ENCODE assay signal across 11 cellular contexts in the genomic region with DNA sequence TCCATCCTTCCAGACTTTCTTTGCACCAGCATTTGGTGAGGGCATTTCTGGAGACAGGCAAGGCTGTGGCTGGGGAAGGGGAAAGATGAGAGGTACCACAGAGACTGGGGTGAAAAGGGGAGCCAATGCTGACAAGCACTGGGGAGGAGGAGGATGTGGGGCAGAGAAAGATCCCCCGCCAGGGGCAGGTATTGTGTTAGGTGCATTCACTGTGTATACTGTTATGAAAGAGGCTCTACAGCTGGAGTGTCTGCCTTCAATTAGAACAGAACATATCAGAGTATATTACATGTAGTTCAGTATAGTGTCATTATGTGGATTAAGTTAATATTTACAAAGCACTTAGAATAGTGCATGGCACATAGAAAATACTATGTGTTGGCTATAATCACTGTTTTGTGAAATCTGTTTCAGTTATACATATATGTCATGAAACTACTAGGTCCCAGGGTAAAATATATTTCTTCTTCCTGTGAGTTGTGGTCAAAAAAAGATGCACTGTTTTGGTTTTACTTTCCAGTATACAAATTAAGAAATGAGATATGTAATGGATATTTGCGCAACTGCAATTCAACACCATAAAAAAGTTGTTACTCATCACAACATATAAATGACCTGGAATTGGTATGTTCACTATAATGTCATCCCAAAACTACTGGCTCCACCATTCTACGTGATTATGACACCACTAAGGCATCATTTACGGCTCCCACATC. TPM values are rescaled to one million over a fixed set of nuclear protein-coding genes. Genes with fewer than 3 reads are reported as not detected.
DNase-seq lines count a peak whose midpoint lies in the region; ATAC-seq and TF ChIP-seq lines count a peak whose summit lies in the region.
"Had no signal": no experiment of that assay in that cellular context is flagged by ENCODE, and none has a peak within 500 bp of the region (broad histone marks: within the 10 kb centered on the region; RNA-seq: fewer than 3 reads in every experiment).

No MANE protein-coding gene starts in this region.

- H3K9me3 ChIP-seq in Loucy (ENCODE audit: insufficient read depth, low read depth, low read length) = no peaks in the 10 kb centered on the region
- H3K9me3 ChIP-seq in uterus = no peaks in the 10 kb centered on the region
- H3K9me3 ChIP-seq: SJCRH30 had no signal

- H3K4me3 Mint-ChIP-seq in activated CD4-positive, alpha-beta T cell treated with anti-CD3 and anti-CD28 coated beads, Interleukin-2, amount 10 ng/mL, durations not matched to agents 7 days and 5 days = no peak overlapping the region
- H3K4me3 Mint-ChIP-seq in stimulated activated effector memory CD8-positive, alpha-beta T cell treated with anti-CD3 and anti-CD28 coated beads, Interleukin-12 subunit alpha, Interleukin-12 subunit beta, amount 100 ng/mL, for 72 hours = no peak overlapping the region
- H3K4me3 Mint-ChIP-seq: type B pancreatic cell had no signal

- peaks cover 32% of the 10 kb centered on the region for H3K4me1 ChIP-seq in Loucy (ENCODE audit: insufficient read depth, low read length, poor library complexity, severe bottlenecking)
- no peaks in the 10 kb centered on the region for H3K4me1 ChIP-seq in uterus

- peaks cover 6% of the 10 kb centered on the region; the same call in 1 of the 2 replicates for H3F3A ChIP-seq in Loucy (ENCODE audit: low read depth)

- no peaks in the 10 kb centered on the region for H3K9me3 Mint-ChIP-seq in activated CD4-positive, alpha-beta T cell treated with anti-CD3 and anti-CD28 coated beads, Interleukin-2, amount 10 ng/mL, durations not matched to agents 7 days and 5 days
- no peaks in the 10 kb centered on the region for H3K9me3 Mint-ChIP-seq in stimulated activated effector memory CD8-positive, alpha-beta T cell treated with anti-CD3 and anti-CD28 coated beads, Interleukin-12 subunit alpha, Interleukin-12 subunit beta, amount 100 ng/mL, for 72 hours
- H3K9me3 Mint-ChIP-seq: type B pancreatic cell had no signal

- H3K36me3 ChIP-seq in Loucy (ENCODE audit: insufficient read depth, low read length) (no peaks in the 10 kb centered on the region), uterus (no peaks in the 10 kb centered on the region)
- H3K36me3 ChIP-seq: SJCRH30 had no signal

- H3K27me3 ChIP-seq in Loucy (ENCODE audit: insufficient read depth, low read length, poor library complexity, severe bottlenecking) (no peaks in the 10 kb centered on the region), uterus (no peaks in the 10 kb centered on the region)
- H3K27me3 ChIP-seq: SJCRH30 had no signal

- TF ChIP-seq CTCF in Loucy (conservative IDR thresholded peaks at IDR 0.05; ENCODE audit: low read length) (no peak), uterus (IDR thresholded peaks at IDR 0.05) (no peak)

- H3K27ac ChIP-seq in uterus = no peak overlapping the region
- H3K27ac ChIP-seq: SJCRH30 had no signal

- TF ChIP-seq POLR2A in uterus (IDR thresholded peaks at IDR 0.05) = no peak

- H3K9me2 ChIP-seq in Loucy (replicated peaks; ENCODE audit: low read depth, low read length) = no peaks in the 10 kb centered on the region

- intact Hi-C loops in uterus (cut with DNase I; ENCODE audit: low total_unique reads) = no loop called here

- no peaks in the 10 kb centered on the region for H3K27me3 Mint-ChIP-seq in activated CD4-positive, alpha-beta T cell treated with anti-CD3 and anti-CD28 coated beads, Interleukin-2, amount 10 ng/mL, durations not matched to agents 7 days and 5 days
- H3K27me3 Mint-ChIP-seq: type B pancreatic cell had no signal

- H3K4me2 ChIP-seq in Loucy (ENCODE audit: low read depth, low read length, poor library complexity, severe bottlenecking) = peak overlapping the region; percentile 38

- H3K79me2 ChIP-seq in Loucy (ENCODE audit: insufficient read depth, low read length) = peaks cover 77% of the 10 kb centered on the region

- POLR2A ChIA-PET in activated CD4-positive, alpha-beta T cell treated with anti-CD3 and anti-CD28 coated beads, Interleukin-2, amount 10 ng/mL, durations not matched to agents 7 days and 5 days (lab: Charles Lee) = no interaction called here

- H3K27ac Mint-ChIP-seq in activated CD4-positive, alpha-beta T cell treated with anti-CD3 and anti-CD28 coated beads, Interleukin-2, amount 10 ng/mL, durations not matched to agents 7 days and 5 days = peak overlapping the region; percentile 60
- H3K27ac Mint-ChIP-seq in stimulated activated effector memory CD8-positive, alpha-beta T cell treated with anti-CD3 and anti-CD28 coated beads, Interleukin-12 subunit alpha, Interleukin-12 subunit beta, amount 100 ng/mL, for 72 hours = no peak overlapping the region
- H3K27ac Mint-ChIP-seq: type B pancreatic cell had no signal

- H2AFZ ChIP-seq in Loucy (ENCODE audit: low read length) = no peak overlapping the region

- H4K20me1 ChIP-seq in Loucy (ENCODE audit: insufficient read depth, low read length, poor library complexity, severe bottlenecking) = peaks cover 41% of the 10 kb centered on the region

- peaks cover 35% of the 10 kb centered on the region for H3K4me1 Mint-ChIP-seq in activated CD4-positive, alpha-beta T cell treated with anti-CD3 and anti-CD28 coated beads, Interleukin-2, amount 10 ng/mL, durations not matched to agents 7 days and 5 days
- H3K4me1 Mint-ChIP-seq in stimulated activated effector memory CD8-positive, alpha-beta T cell treated with anti-CD3 and anti-CD28 coated beads, Interleukin-12 subunit alpha, Interleukin-12 subunit beta, amount 100 ng/mL, for 72 hours = peaks cover 26% of the 10 kb centered on the region

- H3K9ac ChIP-seq in Loucy (ENCODE audit: low read depth, low read length, poor library complexity, severe bottlenecking) = no peak overlapping the region

- peak; percentile 66 for ATAC-seq in HG02642 (IDR thresholded peaks at IDR 0.05; ENCODE audit: poor library complexity, unreplicated experiment)
- peak; percentile 34 for ATAC-seq in stimulated activated effector memory CD8-positive, alpha-beta T cell treated with anti-CD3 and anti-CD28 coated beads, Interleukin-12 subunit alpha, Interleukin-12 subunit beta, amount 100 ng/mL, for 72 hours

- CTCF ChIA-PET in activated CD4-positive, alpha-beta T cell treated with anti-CD3 and anti-CD28 coated beads, Interleukin-2, amount 10 ng/mL, durations not matched to agents 7 days and 5 days (lab: Charles Lee) = no interaction called here

- no peak overlapping the region for H3K4me3 ChIP-seq in Loucy (ENCODE audit: low read length, poor library complexity, severe bottlenecking)
- no peak overlapping the region for H3K4me3 ChIP-seq in uterus
- H3K4me3 ChIP-seq: SJCRH30 had no signal

- DNase-seq in activated CD4-positive, alpha-beta T cell treated with anti-CD3 and anti-CD28 coated beads, Interleukin-2, amount 10 ng/mL, durations not matched to agents 7 days and 5 days = no peak
- no peak for DNase-seq in activated CD4-positive, alpha-beta T cell treated with anti-CD3 and anti-CD28 coated beads, Interleukin-2, amount 50 U/mL, for 48 hours
- DNase-seq in stimulated activated effector memory CD8-positive, alpha-beta T cell treated with anti-CD3 and anti-CD28 coated beads, Interleukin-12 subunit alpha, Interleukin-12 subunit beta, amount 100 ng/mL, for 72 hours (ENCODE audit: low spot score in 2 of 2) = no peak
- no peak for DNase-seq in stimulated activated CD4-positive, alpha-beta T cell treated with anti-CD3 and anti-CD28 coated beads, Interleukin-4, amount 100 ng/mL, for 4 hours
- DNase-seq in GF-D8 (lab: John Stamatoyannopoulos, UW) (no peak), uterus (no peak)
- DNase-seq: activated gamma-delta T cell, SJCRH30 had no signal

- no peaks in the 10 kb centered on the region for H3K36me3 Mint-ChIP-seq in activated CD4-positive, alpha-beta T cell treated with anti-CD3 and anti-CD28 coated beads, Interleukin-2, amount 10 ng/mL, durations not matched to agents 7 days and 5 days (ENCODE audit: low read depth)
- no peaks in the 10 kb centered on the region for H3K36me3 Mint-ChIP-seq in stimulated activated effector memory CD8-positive, alpha-beta T cell treated with anti-CD3 and anti-CD28 coated beads, Interleukin-12 subunit alpha, Interleukin-12 subunit beta, amount 100 ng/mL, for 72 hours
- H3K36me3 Mint-ChIP-seq: type B pancreatic cell had no signal

RNA-seq across cellular contexts. Expression of gene MSANTD2, which starts 8.4 kb away (rescaled TPM):
- total RNA-seq in activated CD4-positive, alpha-beta T cell treated with anti-CD3 and anti-CD28 coated beads, Interleukin-2, amount 10 ng/mL, durations not matched to agents 7 days and 5 days = 10 to 100 TPM in 1 of 2 experiments, 1 to 10 TPM in 1; 9.5 to 10.5 TPM
- total RNA-seq in uterus = 10 to 100 TPM in 3 of 4 donors, 1 to 10 TPM in 1; 5.1 to 36.6 (median 24.5) TPM

RNA-seq across cellular contexts. Expression of gene ESAM, which starts 29.7 kb away (rescaled TPM):
- total RNA-seq in activated CD4-positive, alpha-beta T cell treated with anti-CD3 and anti-CD28 coated beads, Interleukin-2, amount 10 ng/mL, durations not matched to agents 7 days and 5 days = under 1 TPM; 0.19 to 0.45 TPM
- 10 to 100 TPM; 18.7 to 91.6 (median 47.7) TPM for total RNA-seq in uterus

RNA-seq across cellular contexts. Expression of gene VSIG2, which starts 39.7 kb away (rescaled TPM):
- under 1 TPM in 1 of 2 experiments, not detected in 1; 0.22 TPM for total RNA-seq in activated CD4-positive, alpha-beta T cell treated with anti-CD3 and anti-CD28 coated beads, Interleukin-2, amount 10 ng/mL, durations not matched to agents 7 days and 5 days
- total RNA-seq in uterus = 1 to 10 TPM in 2 of 4 donors, not detected in 2; 1.9 to 2.2 TPM
- total RNA-seq: SJCRH30 had no signal

RNA-seq across cellular contexts. Expression of gene NRGN, which starts 52.0 kb away (rescaled TPM):
- total RNA-seq in activated CD4-positive, alpha-beta T cell treated with anti-CD3 and anti-CD28 coated beads, Interleukin-2, amount 10 ng/mL, durations not matched to agents 7 days and 5 days = 10 to 100 TPM in 1 of 2 experiments, 1 to 10 TPM in 1; 8.9 to 11.6 TPM
- 10 to 100 TPM in 1 of 4 donors, under 1 TPM in 1, not detected in 2; 0.62 to 16.4 TPM for total RNA-seq in uterus

Comparison
In these comparisons a context has a peak if more than half of its experiments do, and no peak if none do; other contexts are left out.
1. RNA of gene ESAM, which starts 29.7 kb away (total RNA-seq): 18.7 to 91.6 TPM in uterus; 0.19 to 0.45 TPM in activated CD4-positive, alpha-beta T cell treated with anti-CD3 and anti-CD28 coated beads, Interleukin-2, amount 10 ng/mL, durations not matched to agents 7 days and 5 days; every median in the first group is over 10 times any median in the second.